ENCODE assay signal across 1 cellular context in the genomic region with DNA sequence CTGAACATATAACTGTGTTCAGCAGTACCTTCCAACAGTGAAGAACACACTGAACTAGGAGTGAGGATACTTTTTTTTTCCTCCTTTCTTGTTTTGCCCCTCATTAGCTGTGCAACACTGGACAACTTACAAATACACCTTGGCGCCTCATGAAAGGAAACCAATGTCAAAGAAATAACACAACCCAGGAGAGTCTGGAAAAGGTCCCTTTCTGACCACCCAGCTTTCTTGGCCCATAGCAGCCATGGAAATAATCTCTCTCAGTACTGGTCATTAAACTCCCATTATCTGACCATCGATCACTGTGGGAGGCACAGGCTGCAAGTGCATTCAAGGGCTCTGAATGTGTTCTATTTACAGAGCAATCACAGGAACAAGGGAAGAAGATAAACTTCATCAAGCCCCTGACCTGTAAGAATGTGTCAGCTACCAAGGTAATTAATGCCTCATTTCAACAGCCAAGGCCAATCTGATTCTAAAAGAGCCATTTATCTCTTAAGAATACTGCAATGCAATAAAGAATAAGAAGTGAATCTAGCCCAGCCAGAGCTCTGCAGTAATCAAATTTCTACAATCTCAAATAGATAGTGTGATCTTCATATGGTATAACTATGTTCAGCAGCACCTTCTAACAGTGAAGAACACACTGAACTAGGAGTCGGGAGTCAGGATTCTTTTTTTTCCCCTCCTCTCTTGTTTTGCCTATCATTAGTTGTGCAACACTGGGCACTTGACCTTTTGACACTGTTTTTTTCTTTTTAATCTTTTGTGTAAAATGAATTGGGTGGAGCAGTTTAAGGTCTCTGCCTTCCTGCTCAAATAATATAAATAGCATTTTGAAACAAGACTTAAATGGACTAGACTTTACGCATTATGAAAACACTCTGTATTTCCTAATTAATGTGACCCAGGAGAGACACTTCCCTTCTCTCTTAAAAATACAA.
TF ChIP-seq lines count a peak whose summit lies in the region.

No MANE protein-coding gene starts in this region.

TF ChIP-seq in HEK293, 187 proteins besides CTCF, POLR2A, EP300 and RAD21 (continued from another document and continues in another):
- TF ChIP-seq, protein P1, sequence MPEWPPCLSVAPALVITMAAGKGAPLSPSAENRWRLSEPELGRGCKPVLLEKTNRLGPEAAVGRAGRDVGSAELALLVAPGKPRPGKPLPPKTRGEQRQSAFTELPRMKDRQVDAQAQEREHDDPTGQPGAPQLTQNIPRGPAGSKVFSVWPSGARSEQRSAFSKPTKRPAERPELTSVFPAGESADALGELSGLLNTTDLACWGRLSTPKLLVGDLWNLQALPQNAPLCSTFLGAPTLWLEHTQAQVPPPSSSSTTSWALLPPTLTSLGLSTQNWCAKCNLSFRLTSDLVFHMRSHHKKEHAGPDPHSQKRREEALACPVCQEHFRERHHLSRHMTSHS (tag by site-specific recombination; IDR thresholded peaks at IDR 0.05), result no peak
- TF ChIP-seq ZNF76 (tag by site-specific recombination; IDR thresholded peaks at IDR 0.05; ENCODE audit: borderline replicate concordance, low read depth), result no peak
- no peak for TF ChIP-seq ZNF155 (tag by site-specific recombination; IDR thresholded peaks at IDR 0.05)
- TF ChIP-seq, protein P2, sequence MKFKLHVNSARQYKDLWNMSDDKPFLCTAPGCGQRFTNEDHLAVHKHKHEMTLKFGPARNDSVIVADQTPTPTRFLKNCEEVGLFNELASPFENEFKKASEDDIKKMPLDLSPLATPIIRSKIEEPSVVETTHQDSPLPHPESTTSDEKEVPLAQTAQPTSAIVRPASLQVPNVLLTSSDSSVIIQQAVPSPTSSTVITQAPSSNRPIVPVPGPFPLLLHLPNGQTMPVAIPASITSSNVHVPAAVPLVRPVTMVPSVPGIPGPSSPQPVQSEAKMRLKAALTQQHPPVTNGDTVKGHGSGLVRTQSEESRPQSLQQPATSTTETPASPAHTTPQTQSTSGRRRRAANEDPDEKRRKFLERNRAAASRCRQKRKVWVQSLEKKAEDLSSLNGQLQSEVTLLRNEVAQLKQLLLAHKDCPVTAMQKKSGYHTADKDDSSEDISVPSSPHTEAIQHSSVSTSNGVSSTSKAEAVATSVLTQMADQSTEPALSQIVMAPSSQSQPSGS (tag by site-specific recombination; IDR thresholded peaks at IDR 0.05; ENCODE audit: low read depth), result no peak
- TF ChIP-seq TCF7L2 (IDR thresholded peaks at IDR 0.05; ENCODE audit: borderline replicate concordance, low read depth, low read length), result peak; percentile 71; the same call in 1 of the 2 replicates
- TF ChIP-seq ZNF677 (tag by site-specific recombination; IDR thresholded peaks at IDR 0.05), result no peak
- TF ChIP-seq SP3 (tag by site-specific recombination; IDR thresholded peaks at IDR 0.05), result no peak
- TF ChIP-seq, protein P3, sequence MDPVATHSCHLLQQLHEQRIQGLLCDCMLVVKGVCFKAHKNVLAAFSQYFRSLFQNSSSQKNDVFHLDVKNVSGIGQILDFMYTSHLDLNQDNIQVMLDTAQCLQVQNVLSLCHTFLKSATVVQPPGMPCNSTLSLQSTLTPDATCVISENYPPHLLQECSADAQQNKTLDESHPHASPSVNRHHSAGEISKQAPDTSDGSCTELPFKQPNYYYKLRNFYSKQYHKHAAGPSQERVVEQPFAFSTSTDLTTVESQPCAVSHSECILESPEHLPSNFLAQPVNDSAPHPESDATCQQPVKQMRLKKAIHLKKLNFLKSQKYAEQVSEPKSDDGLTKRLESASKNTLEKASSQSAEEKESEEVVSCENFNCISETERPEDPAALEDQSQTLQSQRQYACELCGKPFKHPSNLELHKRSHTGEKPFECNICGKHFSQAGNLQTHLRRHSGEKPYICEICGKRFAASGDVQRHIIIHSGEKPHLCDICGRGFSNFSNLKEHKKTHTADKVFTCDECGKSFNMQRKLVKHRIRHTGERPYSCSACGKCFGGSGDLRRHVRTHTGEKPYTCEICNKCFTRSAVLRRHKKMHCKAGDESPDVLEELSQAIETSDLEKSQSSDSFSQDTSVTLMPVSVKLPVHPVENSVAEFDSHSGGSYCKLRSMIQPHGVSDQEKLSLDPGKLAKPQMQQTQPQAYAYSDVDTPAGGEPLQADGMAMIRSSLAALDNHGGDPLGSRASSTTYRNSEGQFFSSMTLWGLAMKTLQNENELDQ (tag by site-specific recombination; IDR thresholded peaks at IDR 0.05; ENCODE audit: low read depth), result no peak
- no peak for TF ChIP-seq ZBTB21 (tag by site-specific recombination; IDR thresholded peaks at IDR 0.05)
- peak; percentile 87 for TF ChIP-seq FEZF1 (tag by site-specific recombination; IDR thresholded peaks at IDR 0.05)
- TF ChIP-seq ZNF292 (tag by site-specific recombination; IDR thresholded peaks at IDR 0.05; ENCODE audit: borderline replicate concordance, low read depth), result no peak
- no peak for TF ChIP-seq KLF1 (tag by site-specific recombination; IDR thresholded peaks at IDR 0.05)
- TF ChIP-seq ZNF776 (tag by site-specific recombination; IDR thresholded peaks at IDR 0.05; ENCODE audit: borderline replicate concordance), result no peak
- no peak for TF ChIP-seq ZSCAN30 (tag by site-specific recombination; IDR thresholded peaks at IDR 0.05)
- no peak for TF ChIP-seq SCRT2 (tag by site-specific recombination; IDR thresholded peaks at IDR 0.05)
- no peak for TF ChIP-seq SCRT1 (tag by site-specific recombination; IDR thresholded peaks at IDR 0.05; ENCODE audit: borderline replicate concordance)
- TF ChIP-seq MYNN (tag by site-specific recombination; IDR thresholded peaks at IDR 0.05; ENCODE audit: borderline replicate concordance), result no peak
- 0 out of 2 replicates have a peak, but pooled peaks have one; percentile 27 for TF ChIP-seq ZBTB44 (tag by site-specific recombination; IDR thresholded peaks at IDR 0.05)
- no peak for TF ChIP-seq GFI1B (tag by site-specific recombination; IDR thresholded peaks at IDR 0.05)
- no peak for TF ChIP-seq ZNF560 (tag by site-specific recombination; IDR thresholded peaks at IDR 0.05; ENCODE audit: borderline replicate concordance)
- TF ChIP-seq, protein P4, sequence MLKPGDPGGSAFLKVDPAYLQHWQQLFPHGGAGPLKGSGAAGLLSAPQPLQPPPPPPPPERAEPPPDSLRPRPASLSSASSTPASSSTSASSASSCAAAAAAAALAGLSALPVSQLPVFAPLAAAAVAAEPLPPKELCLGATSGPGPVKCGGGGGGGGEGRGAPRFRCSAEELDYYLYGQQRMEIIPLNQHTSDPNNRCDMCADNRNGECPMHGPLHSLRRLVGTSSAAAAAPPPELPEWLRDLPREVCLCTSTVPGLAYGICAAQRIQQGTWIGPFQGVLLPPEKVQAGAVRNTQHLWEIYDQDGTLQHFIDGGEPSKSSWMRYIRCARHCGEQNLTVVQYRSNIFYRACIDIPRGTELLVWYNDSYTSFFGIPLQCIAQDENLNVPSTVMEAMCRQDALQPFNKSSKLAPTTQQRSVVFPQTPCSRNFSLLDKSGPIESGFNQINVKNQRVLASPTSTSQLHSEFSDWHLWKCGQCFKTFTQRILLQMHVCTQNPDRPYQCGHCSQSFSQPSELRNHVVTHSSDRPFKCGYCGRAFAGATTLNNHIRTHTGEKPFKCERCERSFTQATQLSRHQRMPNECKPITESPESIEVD (tag by site-specific recombination; IDR thresholded peaks at IDR 0.05), result no peak
- peak; percentile 41; the same call in 1 of the 2 replicates for TF ChIP-seq TRIM28 (IDR thresholded peaks at IDR 0.05; ENCODE audit: borderline replicate concordance, low read length)
- TF ChIP-seq ZBTB48 (tag by site-specific recombination; IDR thresholded peaks at IDR 0.05), result no peak
- TF ChIP-seq ZNF362 (tag by site-specific recombination; IDR thresholded peaks at IDR 0.05), result no peak
- no peak for TF ChIP-seq SALL2 (tag by site-specific recombination; IDR thresholded peaks at IDR 0.05; ENCODE audit: borderline replicate concordance)
- TF ChIP-seq ZBTB10 (tag by site-specific recombination; IDR thresholded peaks at IDR 0.05), result no peak
- no peak for TF ChIP-seq YY2 (tag by site-specific recombination; IDR thresholded peaks at IDR 0.05)
- TF ChIP-seq ZNF585B (tag by site-specific recombination; IDR thresholded peaks at IDR 0.05), result no peak
- no peak for TF ChIP-seq BCL11B (tag by site-specific recombination; IDR thresholded peaks at IDR 0.05; ENCODE audit: low read depth)
- TF ChIP-seq ZNF10 (tag by site-specific recombination; IDR thresholded peaks at IDR 0.05), result no peak
- TF ChIP-seq KLF16 (tag by site-specific recombination; IDR thresholded peaks at IDR 0.05), result no peak
- TF ChIP-seq ZNF629 (tag by site-specific recombination; IDR thresholded peaks at IDR 0.05), result no peak
- no peak for TF ChIP-seq ZNF654 (tag by site-specific recombination; IDR thresholded peaks at IDR 0.05; ENCODE audit: low read depth)
- no peak for TF ChIP-seq ZNF211 (tag by site-specific recombination; IDR thresholded peaks at IDR 0.05; ENCODE audit: low read depth)
- no peak for TF ChIP-seq ZBTB26 (tag by site-specific recombination; optimal IDR thresholded peaks at IDR 0.05)
- TF ChIP-seq ZNF184 (tag by site-specific recombination; IDR thresholded peaks at IDR 0.05), result no peak
- TF ChIP-seq, protein P5, sequence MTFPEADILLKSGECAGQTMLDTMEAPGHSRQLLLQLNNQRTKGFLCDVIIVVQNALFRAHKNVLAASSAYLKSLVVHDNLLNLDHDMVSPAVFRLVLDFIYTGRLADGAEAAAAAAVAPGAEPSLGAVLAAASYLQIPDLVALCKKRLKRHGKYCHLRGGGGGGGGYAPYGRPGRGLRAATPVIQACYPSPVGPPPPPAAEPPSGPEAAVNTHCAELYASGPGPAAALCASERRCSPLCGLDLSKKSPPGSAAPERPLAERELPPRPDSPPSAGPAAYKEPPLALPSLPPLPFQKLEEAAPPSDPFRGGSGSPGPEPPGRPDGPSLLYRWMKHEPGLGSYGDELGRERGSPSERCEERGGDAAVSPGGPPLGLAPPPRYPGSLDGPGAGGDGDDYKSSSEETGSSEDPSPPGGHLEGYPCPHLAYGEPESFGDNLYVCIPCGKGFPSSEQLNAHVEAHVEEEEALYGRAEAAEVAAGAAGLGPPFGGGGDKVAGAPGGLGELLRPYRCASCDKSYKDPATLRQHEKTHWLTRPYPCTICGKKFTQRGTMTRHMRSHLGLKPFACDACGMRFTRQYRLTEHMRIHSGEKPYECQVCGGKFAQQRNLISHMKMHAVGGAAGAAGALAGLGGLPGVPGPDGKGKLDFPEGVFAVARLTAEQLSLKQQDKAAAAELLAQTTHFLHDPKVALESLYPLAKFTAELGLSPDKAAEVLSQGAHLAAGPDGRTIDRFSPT (tag by site-specific recombination; IDR thresholded peaks at IDR 0.05), result no peak
- no peak for TF ChIP-seq HOXC10 (CRISPR knock-in tag; IDR thresholded peaks at IDR 0.05)
